ENCODE assay signal across 9 cellular contexts in genomic region chr1:24191860-24192259, GRCh38. TPM values are rescaled to one million over a fixed set of nuclear protein-coding genes. Genes with fewer than 3 reads are reported as not detected.
DNase-seq lines count a peak whose midpoint lies in the region; ATAC-seq and TF ChIP-seq lines count a peak whose summit lies in the region.
"Had no signal": no experiment of that assay in that cellular context is flagged by ENCODE, and none has a peak within 500 bp of the region (broad histone marks: within the 10 kb centered on the region; RNA-seq: fewer than 3 reads in every experiment).

No MANE protein-coding gene starts in this region.

- peak; percentile 40 for ATAC-seq in CD8-positive, alpha-beta T cell
- ATAC-seq in HG02973 (IDR thresholded peaks at IDR 0.05; ENCODE audit: unreplicated experiment) (peak; percentile 41), GM18858 (IDR thresholded peaks at IDR 0.05; ENCODE audit: unreplicated experiment) (no peak), HG02759 (IDR thresholded peaks at IDR 0.05; ENCODE audit: unreplicated experiment) (no peak)

- H3K36me3 ChIP-seq in CD8-positive, alpha-beta T cell (ENCODE audit: insufficient read depth, low read length) = no peaks in the 10 kb centered on the region

- CTCF ChIA-PET in CD8-positive, alpha-beta T cell (lab: Charles Lee) = interaction anchor here (5.7 to 6.7 kb wide), 2 partner anchors 8 to 201 kb away, joined by 60 to 95 read pairs; no protein-coding TSS in a partner anchor

- no peaks in the 10 kb centered on the region for H3K9me3 Mint-ChIP-seq in CD8-positive, alpha-beta T cell
- peaks cover 12% of the 10 kb centered on the region for H3K9me3 Mint-ChIP-seq in activated CD4-positive, alpha-beta T cell treated with anti-CD3 and anti-CD28 coated beads, Interleukin-2, amount 10 ng/mL, durations not matched to agents 24 days and 14 days

- H3K9me3 ChIP-seq in CD8-positive, alpha-beta T cell (ENCODE audit: low read length) = no peaks in the 10 kb centered on the region

- H3K4me3 ChIP-seq in CD8-positive, alpha-beta T cell (ENCODE audit: low read depth, low read length) = no peak overlapping the region
- H3K4me3 ChIP-seq: dorsolateral prefrontal cortex had no signal

- no peak for TF ChIP-seq CTCF in CD8-positive, alpha-beta T cell (IDR thresholded peaks at IDR 0.05)

- H3K27me3 Mint-ChIP-seq in CD8-positive, alpha-beta T cell (ENCODE audit: low read depth) = no peaks in the 10 kb centered on the region
- H3K27me3 Mint-ChIP-seq in activated CD4-positive, alpha-beta T cell treated with anti-CD3 and anti-CD28 coated beads, Interleukin-2, amount 10 ng/mL, durations not matched to agents 24 days and 14 days = no peaks in the 10 kb centered on the region

- DNase-seq in CD8-positive, alpha-beta T cell = peak in 1 of 7 experiments; percentile 24
- DNase-seq in activated CD4-positive, alpha-beta T cell treated with anti-CD3 and anti-CD28 coated beads, Interleukin-2, amount 10 ng/mL, durations not matched to agents 24 days and 14 days = peak; percentile 79
- DNase-seq in glomerular visceral epithelial cell (ENCODE audit: extremely low spot score) = peak; percentile 26
- DNase-seq in cortex of kidney (lab: John Stamatoyannopoulos, UW) = no peak
- no peak for DNase-seq in NCI-H748 treated with DMSO at 0.1 percent for 48 hours (lab: John Stamatoyannopoulos, UW)
- DNase-seq: dorsolateral prefrontal cortex had no signal

- H3K27me3 ChIP-seq in CD8-positive, alpha-beta T cell (ENCODE audit: insufficient read depth, low read length) = no peaks in the 10 kb centered on the region

- peak overlapping the region; percentile 49 for H3K27ac Mint-ChIP-seq in CD8-positive, alpha-beta T cell
- H3K27ac Mint-ChIP-seq in activated CD4-positive, alpha-beta T cell treated with anti-CD3 and anti-CD28 coated beads, Interleukin-2, amount 10 ng/mL, durations not matched to agents 24 days and 14 days = peak overlapping the region; percentile 88

- H3K27ac ChIP-seq in CD8-positive, alpha-beta T cell (ENCODE audit: low read depth, low read length) = no peak overlapping the region

- intact Hi-C loops in CD8-positive, alpha-beta T cell (cut with DNase I, micrococcal nuclease) = no loop called here
- intact Hi-C loops in activated CD4-positive, alpha-beta T cell treated with anti-CD3 and anti-CD28 coated beads, Interleukin-2, amount 10 ng/mL, durations not matched to agents 24 days and 14 days (cut with micrococcal nuclease) = loop anchor here (2.0 to 5.0 kb wide), 2 partner anchors 41 to 350 kb away; no protein-coding TSS in a partner anchor

- peaks cover 20% of the 10 kb centered on the region for H3K4me1 ChIP-seq in CD8-positive, alpha-beta T cell (ENCODE audit: insufficient read depth, low read length)

- POLR2A ChIA-PET in CD8-positive, alpha-beta T cell (lab: Charles Lee) = interaction anchor here (1.2 kb wide), 1 partner anchor 26 kb away, joined by 3 read pairs; no protein-coding TSS in a partner anchor

- H3K4me3 Mint-ChIP-seq in CD8-positive, alpha-beta T cell = no peak overlapping the region
- peak overlapping the region; percentile 22 for H3K4me3 Mint-ChIP-seq in activated CD4-positive, alpha-beta T cell treated with anti-CD3 and anti-CD28 coated beads, Interleukin-2, amount 10 ng/mL, durations not matched to agents 24 days and 14 days

- peaks cover 37% of the 10 kb centered on the region for H3K4me1 Mint-ChIP-seq in CD8-positive, alpha-beta T cell (ENCODE audit: low read depth)
- H3K4me1 Mint-ChIP-seq in activated CD4-positive, alpha-beta T cell treated with anti-CD3 and anti-CD28 coated beads, Interleukin-2, amount 10 ng/mL, durations not matched to agents 24 days and 14 days = peaks cover 50% of the 10 kb centered on the region

- peaks cover 2% of the 10 kb centered on the region for H3K36me3 Mint-ChIP-seq in CD8-positive, alpha-beta T cell
- peaks cover 3% of the 10 kb centered on the region for H3K36me3 Mint-ChIP-seq in activated CD4-positive, alpha-beta T cell treated with anti-CD3 and anti-CD28 coated beads, Interleukin-2, amount 10 ng/mL, durations not matched to agents 24 days and 14 days (ENCODE audit: low read depth)

RNA-seq across cellular contexts. Expression of gene IFNLR1, which starts 4.8 kb away (rescaled TPM):
- total RNA-seq in CD8-positive, alpha-beta T cell = 1 to 10 TPM; 4.1 to 5.6 TPM
- 5.3 and 5.6 TPM in 2 replicates for total RNA-seq in activated CD4-positive, alpha-beta T cell treated with anti-CD3 and anti-CD28 coated beads, Interleukin-2, amount 10 ng/mL, durations not matched to agents 24 days and 14 days

RNA-seq across cellular contexts. Expression of gene IL22RA1, which starts 48.9 kb away (rescaled TPM):
- total RNA-seq in CD8-positive, alpha-beta T cell = not detected
- not detected in 2 replicates for total RNA-seq in activated CD4-positive, alpha-beta T cell treated with anti-CD3 and anti-CD28 coated beads, Interleukin-2, amount 10 ng/mL, durations not matched to agents 24 days and 14 days

Comparison
In these comparisons a context has a peak if more than half of its experiments do, and no peak if none do; other contexts are left out.
1. ATAC-seq: peak in CD8-positive, alpha-beta T cell (single experiment) and HG02973 (single experiment); none in GM18858 (single experiment) and HG02759 (single experiment).
2. DNase-seq: peak in activated CD4-positive, alpha-beta T cell treated with anti-CD3 and anti-CD28 coated beads, Interleukin-2, amount 10 ng/mL, durations not matched to agents 24 days and 14 days (single experiment) and glomerular visceral epithelial cell (single experiment); none in cortex of kidney (single experiment) and NCI-H748 treated with DMSO at 0.1 percent for 48 hours (single experiment).